1 cellular context compared by ENCODE assay signal in genomic region chr9:34653610-34654072, GRCh38.
TF ChIP-seq lines count a peak whose summit lies in the region.

No MANE protein-coding gene starts in this region.

TF ChIP-seq in HEK293, 187 proteins besides CTCF, POLR2A, EP300 and RAD21 (continued from another document):
- TF ChIP-seq TSHZ1 (tag by site-specific recombination; IDR thresholded peaks at IDR 0.05; ENCODE audit: borderline replicate concordance) (no peak), ZNF621 (tag by site-specific recombination; IDR thresholded peaks at IDR 0.05) (no peak), ZSCAN5A (tag by site-specific recombination; IDR thresholded peaks at IDR 0.05) (no peak), ZNF221 (tag by site-specific recombination; IDR thresholded peaks at IDR 0.05; ENCODE audit: borderline replicate concordance) (no peak), PRDM10 (tag by site-specific recombination; IDR thresholded peaks at IDR 0.05) (no peak), SP2 (tag by site-specific recombination; IDR thresholded peaks at IDR 0.05) (peak; percentile 21), SP7 (tag by site-specific recombination; IDR thresholded peaks at IDR 0.05) (no peak), ZNF639 (tag by site-specific recombination; IDR thresholded peaks at IDR 0.05) (no peak), ZNF660 (tag by site-specific recombination; IDR thresholded peaks at IDR 0.05) (no peak), ZNF707 (tag by site-specific recombination; IDR thresholded peaks at IDR 0.05) (no peak), ZNF560 (tag by site-specific recombination; IDR thresholded peaks at IDR 0.05; ENCODE audit: borderline replicate concordance) (no peak), ZNF792 (tag by site-specific recombination; IDR thresholded peaks at IDR 0.05) (no peak), KLF9 (tag by site-specific recombination; IDR thresholded peaks at IDR 0.05; ENCODE audit: low read depth) (0 out of 2 replicates have a peak, but pooled peaks have one; percentile 18), ZNF555 (tag by site-specific recombination; conservative IDR thresholded peaks at IDR 0.05) (no peak), ZNF175 (tag by site-specific recombination; IDR thresholded peaks at IDR 0.05) (no peak), TRIM28 (IDR thresholded peaks at IDR 0.05; ENCODE audit: borderline replicate concordance, low read length) (no peak), BCL11A (tag by site-specific recombination; IDR thresholded peaks at IDR 0.05; ENCODE audit: low read depth) (no peak), REPIN1 (tag by site-specific recombination; IDR thresholded peaks at IDR 0.05; ENCODE audit: low read depth) (no peak), ZNF791 (tag by site-specific recombination; IDR thresholded peaks at IDR 0.05) (no peak)
- TF ChIP-seq, protein P1, sequence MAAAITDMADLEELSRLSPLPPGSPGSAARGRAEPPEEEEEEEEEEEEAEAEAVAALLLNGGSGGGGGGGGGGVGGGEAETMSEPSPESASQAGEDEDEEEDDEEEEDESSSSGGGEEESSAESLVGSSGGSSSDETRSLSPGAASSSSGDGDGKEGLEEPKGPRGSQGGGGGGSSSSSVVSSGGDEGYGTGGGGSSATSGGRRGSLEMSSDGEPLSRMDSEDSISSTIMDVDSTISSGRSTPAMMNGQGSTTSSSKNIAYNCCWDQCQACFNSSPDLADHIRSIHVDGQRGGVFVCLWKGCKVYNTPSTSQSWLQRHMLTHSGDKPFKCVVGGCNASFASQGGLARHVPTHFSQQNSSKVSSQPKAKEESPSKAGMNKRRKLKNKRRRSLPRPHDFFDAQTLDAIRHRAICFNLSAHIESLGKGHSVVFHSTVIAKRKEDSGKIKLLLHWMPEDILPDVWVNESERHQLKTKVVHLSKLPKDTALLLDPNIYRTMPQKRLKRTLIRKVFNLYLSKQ (tag by site-specific recombination; IDR thresholded peaks at IDR 0.05; ENCODE audit: borderline replicate concordance) = no peak
- TF ChIP-seq, protein P2, sequence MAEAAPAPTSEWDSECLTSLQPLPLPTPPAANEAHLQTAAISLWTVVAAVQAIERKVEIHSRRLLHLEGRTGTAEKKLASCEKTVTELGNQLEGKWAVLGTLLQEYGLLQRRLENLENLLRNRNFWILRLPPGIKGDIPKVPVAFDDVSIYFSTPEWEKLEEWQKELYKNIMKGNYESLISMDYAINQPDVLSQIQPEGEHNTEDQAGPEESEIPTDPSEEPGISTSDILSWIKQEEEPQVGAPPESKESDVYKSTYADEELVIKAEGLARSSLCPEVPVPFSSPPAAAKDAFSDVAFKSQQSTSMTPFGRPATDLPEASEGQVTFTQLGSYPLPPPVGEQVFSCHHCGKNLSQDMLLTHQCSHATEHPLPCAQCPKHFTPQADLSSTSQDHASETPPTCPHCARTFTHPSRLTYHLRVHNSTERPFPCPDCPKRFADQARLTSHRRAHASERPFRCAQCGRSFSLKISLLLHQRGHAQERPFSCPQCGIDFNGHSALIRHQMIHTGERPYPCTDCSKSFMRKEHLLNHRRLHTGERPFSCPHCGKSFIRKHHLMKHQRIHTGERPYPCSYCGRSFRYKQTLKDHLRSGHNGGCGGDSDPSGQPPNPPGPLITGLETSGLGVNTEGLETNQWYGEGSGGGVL (tag by site-specific recombination; IDR thresholded peaks at IDR 0.05) = peak; percentile 7; the same call in 1 of the 2 replicates
